13 cellular contexts compared by ENCODE assay signal in the genomic region with DNA sequence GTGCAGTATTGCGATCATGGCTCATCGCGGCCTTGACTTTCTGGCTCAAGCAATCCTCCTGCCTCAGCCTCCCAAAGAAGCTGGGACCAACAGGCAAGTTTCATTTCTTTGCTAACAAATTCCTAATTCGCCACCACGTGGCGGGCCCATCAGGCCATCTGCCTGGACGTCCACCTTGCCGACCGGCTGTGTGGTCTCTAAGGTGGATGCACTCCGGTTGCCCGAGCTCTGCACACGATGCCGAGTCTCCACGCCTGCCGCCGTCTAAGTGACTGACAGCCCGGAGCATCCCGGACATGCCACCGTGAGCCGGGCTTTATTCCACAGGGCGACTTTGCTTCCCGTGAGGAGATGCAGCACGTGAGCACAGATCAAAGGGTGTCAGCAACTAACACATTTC.
DNase-seq lines count a peak whose midpoint lies in the region; ATAC-seq and TF ChIP-seq lines count a peak whose summit lies in the region.
"Had no signal": no experiment of that assay in that cellular context is flagged by ENCODE, and none has a peak within 500 bp of the region (broad histone marks: within the 10 kb centered on the region; RNA-seq: fewer than 3 reads in every experiment).

No MANE protein-coding gene starts in this region.

- no TSS peak for BruUV-seq in Caco-2 (replicated peaks; lab: Mats Ljungman, UMichigan)

- POLR2A ChIA-PET in Caco-2 (lab: Charles Lee): no interaction called here

- CTCF ChIA-PET in Caco-2 (lab: Charles Lee): no interaction called here

- no peak for ATAC-seq in GM18868 (IDR thresholded peaks at IDR 0.05; ENCODE audit: unreplicated experiment)

- H3K36me3 Mint-ChIP-seq in Caco-2 (ENCODE audit: insufficient read depth, unreplicated experiment) (peaks cover 8% of the 10 kb centered on the region), brain (peaks cover 43% of the 10 kb centered on the region), type B pancreatic cell (no peaks in the 10 kb centered on the region)

- H3K4me1 Mint-ChIP-seq in Caco-2 (ENCODE audit: low read depth, unreplicated experiment) (peaks cover 26% of the 10 kb centered on the region), brain (peaks cover 87% of the 10 kb centered on the region), type B pancreatic cell (ENCODE audit: unreplicated experiment) (peaks cover 38% of the 10 kb centered on the region)
- H3K4me1 Mint-ChIP-seq: B cell had no signal

- no peaks in the 10 kb centered on the region for H3K36me3 ChIP-seq in Caco-2 (ENCODE audit: control insufficient read depth, insufficient read depth, low read length)

- TF ChIP-seq CTCF in Caco-2 (IDR thresholded peaks at IDR 0.05; ENCODE audit: insufficient read depth in 1 of 2, low read depth in 1 of 2, low read length in 1 of 2, severe bottlenecking in 1 of 2, unreplicated experiment in 1 of 2) (no peak), brain (conservative IDR thresholded peaks at IDR 0.05) (no peak), type B pancreatic cell (conservative IDR thresholded peaks at IDR 0.05) (no peak)

- intact Hi-C loops in Caco-2 (cut with micrococcal nuclease; ENCODE audit: unreplicated experiment): no loop called here

- no peaks in the 10 kb centered on the region for H3K27me3 ChIP-seq in Caco-2 (replicated peaks; ENCODE audit: control insufficient read depth, insufficient read depth, low read length)

- H3K27ac Mint-ChIP-seq in Caco-2 (ENCODE audit: unreplicated experiment): peak overlapping the region; percentile 9
- H3K27ac Mint-ChIP-seq in brain: peak overlapping the region in 3 of 5 experiments; percentile 6 to 86 (median 54)
- peak overlapping the region; percentile 9 for H3K27ac Mint-ChIP-seq in type B pancreatic cell
- H3K27ac Mint-ChIP-seq: B cell; CD4-positive, alpha-beta T cell had no signal

- H3K4me3 ChIP-seq in Caco-2 (ENCODE audit: low read depth, low read length): no peak overlapping the region

- no peak overlapping the region for H3K4me3 Mint-ChIP-seq in Caco-2 (ENCODE audit: unreplicated experiment)
- no peak overlapping the region for H3K4me3 Mint-ChIP-seq in brain
- H3K4me3 Mint-ChIP-seq in type B pancreatic cell: no peak overlapping the region
- H3K4me3 Mint-ChIP-seq: B cell; CD4-positive, alpha-beta T cell had no signal

- H3K9me3 ChIP-seq in Caco-2: no peaks in the 10 kb centered on the region

- DNase-seq in Caco-2: no peak
- peak; percentile 71 for DNase-seq in mesenteric fat pad (ENCODE audit: low spot score)
- DNase-seq in type B pancreatic cell (ENCODE audit: extremely low spot score, unreplicated experiment): no peak
- no peak for DNase-seq in HPDE6-E6E7 (ENCODE audit: extremely low spot score)
- no peak for DNase-seq in DMS53 treated with DMSO at 0.1 percent for 48 hours (lab: John Stamatoyannopoulos, UW; ENCODE audit: unreplicated experiment)
- DNase-seq: C1 segment of cervical spinal cord; CD4-positive, alpha-beta T cell; DMS79 treated with DMSO at 0.1 percent for 48 hours; EL; H7 had no signal

- no peaks in the 10 kb centered on the region for H3K9me3 Mint-ChIP-seq in Caco-2 (ENCODE audit: unreplicated experiment)
- peaks cover 0 to 2% (median 0%) of the 10 kb centered on the region in 5 experiments for H3K9me3 Mint-ChIP-seq in brain
- no peaks in the 10 kb centered on the region for H3K9me3 Mint-ChIP-seq in type B pancreatic cell
- H3K9me3 Mint-ChIP-seq: CD4-positive, alpha-beta T cell had no signal

- H3K27me3 Mint-ChIP-seq in Caco-2 (ENCODE audit: insufficient read depth, unreplicated experiment) (no peaks in the 10 kb centered on the region), brain (no peaks in the 10 kb centered on the region), type B pancreatic cell (no peaks in the 10 kb centered on the region)
- H3K27me3 Mint-ChIP-seq: CD4-positive, alpha-beta T cell had no signal

- H3K4me1 ChIP-seq in Caco-2: 0 out of 2 replicates have a peak, but pooled peaks cover 8% of the 10 kb centered on the region
